In the genomic region with DNA sequence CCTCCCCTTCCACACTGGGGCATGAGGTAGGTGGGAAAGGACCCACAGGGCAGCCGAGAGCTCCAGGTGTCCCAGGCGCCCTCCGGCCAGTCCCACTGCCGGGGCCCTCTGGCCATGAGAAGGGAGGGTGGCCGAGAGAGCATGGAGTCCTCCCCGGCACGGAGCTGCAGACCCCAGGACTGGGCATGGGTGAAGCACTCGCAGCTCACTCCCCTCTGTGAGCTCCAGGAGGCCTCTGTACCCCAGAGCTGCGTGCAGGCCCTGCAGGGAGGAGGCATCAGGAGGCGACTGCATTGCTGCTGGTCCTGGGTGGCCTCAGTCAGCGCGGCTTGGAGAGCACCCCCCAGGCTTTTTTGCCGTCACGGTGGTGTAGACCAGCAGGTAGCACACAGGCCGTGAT, we compare ENCODE assay signal across 26 cellular contexts.
"Had no signal": no experiment of that assay in that cellular context is flagged by ENCODE, and none has a peak within 500 bp of the region (broad histone marks: within the 10 kb centered on the region; RNA-seq: fewer than 3 reads in every experiment).

No MANE protein-coding gene starts in this region.

- DNase-seq: stimulated activated CD4-positive, alpha-beta T cell treated with anti-CD3 and anti-CD28 coated beads, Interleukin-2, amount 100 ng/mL, for 48 hours; stimulated activated CD4-positive, alpha-beta T cell treated with anti-CD3 and anti-CD28 coated beads, Interleukin-4, amount 100 ng/mL, for 1 hour; stimulated activated CD4-positive, alpha-beta T cell treated with anti-CD3 and anti-CD28 coated beads, Interleukin-4, amount 100 ng/mL, for 24 hours; stimulated activated CD4-positive, alpha-beta T cell treated with anti-CD3 and anti-CD28 coated beads, Interleukin-4, amount 100 ng/mL, for 4 hours; stimulated activated CD8-positive, alpha-beta memory T cell treated with anti-CD3 and anti-CD28 coated beads, Interleukin-4, amount 100 ng/mL, for 48 hours; stimulated activated naive B cell treated with anti-CD40 and anti-IgM and Interleukin-4, amounts not matched to agents 10 μg/mL and 1 μg/mL and 100 μg/mL, for 72 hours; stimulated activated naive CD4-positive, alpha-beta T cell; stimulated activated naive CD4-positive, alpha-beta T cell treated with Interleukin-2 at 50 U/mL for 16 hours; stimulated activated naive CD8-positive, alpha-beta T cell treated with anti-CD3 and anti-CD28 coated beads, Interleukin-15, amount 100 ng/mL, for 72 hours; stimulated activated naive CD8-positive, alpha-beta T cell treated with anti-CD3 and anti-CD28 coated beads, Interleukin-15, Interleukin-2, amounts not matched to agents 100 U/mL and 50 U/mL, for 24 hours; stomach; substantia nigra; testis; thyroid gland; tibial artery; transverse colon; trophoblast cell; upper lobe of right lung had no signal

- ATAC-seq: stimulated activated effector memory CD8-positive, alpha-beta T cell treated with anti-CD3 and anti-CD28 coated beads, Interleukin-12 subunit alpha, Interleukin-12 subunit beta, amount 100 ng/mL, for 72 hours; stimulated activated memory B cell treated with anti-CD40 and anti-IgM and Interleukin-4, amounts not matched to agents 10 μg/mL and 1 μg/mL and 100 μg/mL, for 72 hours; stimulated activated naive B cell treated with anti-CD40 and anti-IgM and Interleukin-4, amounts not matched to agents 10 μg/mL and 1 μg/mL and 100 μg/mL, for 72 hours; stimulated activated naive CD8-positive, alpha-beta T cell treated with anti-CD3 and anti-CD28 coated beads, Interleukin-15, amount 100 ng/mL, for 72 hours; stimulated activated naive CD8-positive, alpha-beta T cell treated with anti-CD3 and anti-CD28 coated beads, Interleukin-15, Interleukin-2, amounts not matched to agents 100 U/mL and 50 U/mL, for 24 hours; upper lobe of right lung had no signal

- H3K9me3 ChIP-seq: stomach, suprapubic skin, testis, thoracic aorta, thyroid gland, tibial artery, tibial nerve, transverse colon, upper lobe of left lung, upper lobe of right lung, uterus, vagina had no signal

- H3K27me3 ChIP-seq: testis, thyroid gland, upper lobe of left lung, upper lobe of right lung, uterus, vagina had no signal

- H3K36me3 ChIP-seq: stomach, suprapubic skin, thoracic aorta, thyroid gland, tibial artery, tibial nerve, transverse colon, upper lobe of left lung, upper lobe of right lung, uterus, vagina had no signal

- H3K4me1 ChIP-seq: stomach, suprapubic skin, testis, thyroid gland, tibial artery, tibial nerve, transverse colon, upper lobe of left lung, upper lobe of right lung, uterus, vagina had no signal

- H3K4me3 ChIP-seq: stomach, suprapubic skin, testis, thoracic aorta, thyroid gland, tibial artery, tibial nerve, transverse colon, upper lobe of left lung, upper lobe of right lung, uterus, vagina had no signal

- H3K27ac ChIP-seq: stomach, suprapubic skin, testis, thoracic aorta, thyroid gland, tibial artery, tibial nerve, transverse colon, upper lobe of left lung, upper lobe of right lung, uterus, vagina had no signal
